In the genomic region with DNA sequence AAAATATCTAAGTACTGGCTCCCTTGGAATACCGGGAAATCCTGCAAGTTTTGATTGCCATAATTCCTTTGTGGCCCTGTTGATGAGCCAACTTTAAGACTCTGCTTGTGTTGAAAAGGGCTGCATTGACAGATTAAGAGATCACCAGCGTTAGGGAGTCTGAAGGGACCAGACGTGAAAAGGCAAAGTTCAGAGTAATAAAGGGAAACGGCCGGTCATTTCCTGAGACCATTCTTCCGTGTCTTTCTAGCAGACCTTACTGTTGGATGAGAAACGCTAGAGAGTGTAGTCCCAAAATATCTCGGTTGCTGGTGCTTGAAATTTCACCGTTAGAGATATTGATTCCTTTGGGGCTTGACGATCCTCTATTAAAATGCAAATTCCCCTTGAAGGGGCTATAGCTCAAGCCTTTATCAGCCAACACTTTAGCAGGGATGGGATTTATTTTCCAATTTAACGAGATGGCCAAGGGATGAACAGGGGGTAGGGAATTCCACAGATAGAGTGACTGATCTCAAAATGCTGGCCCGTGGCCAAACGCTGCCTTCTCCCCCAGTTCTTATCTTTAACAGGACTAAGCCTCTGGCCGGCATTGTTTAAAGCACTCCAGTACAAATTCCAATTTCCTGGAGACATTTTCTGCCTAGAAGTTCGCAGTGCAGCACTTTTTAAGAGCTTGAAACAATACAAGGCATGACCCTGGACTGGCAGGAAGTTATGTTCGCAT, we compare ENCODE assay signal across 10 cellular contexts.
DNase-seq lines count a peak whose midpoint lies in the region; ATAC-seq lines count a peak whose summit lies in the region.
"Had no signal": no experiment of that assay in that cellular context is flagged by ENCODE, and none has a peak within 500 bp of the region (broad histone marks: within the 10 kb centered on the region; RNA-seq: fewer than 3 reads in every experiment).

No MANE protein-coding gene starts in this region.

- POLR2A ChIA-PET in naive thymus-derived CD8-positive, alpha-beta T cell (lab: Charles Lee) = no interaction called here

- 4% methylated on average over 16 of the region's 16 CpGs for WGBS in aorta, 2 donors

- H3K27me3 ChIP-seq in aorta (ENCODE audit: control insufficient read depth in 1 of 2, insufficient read depth in 2 of 2, low read length in 1 of 2) = no peaks in the 10 kb centered on the region

- intact Hi-C loops in aorta (cut with DNase I) = loop anchor here in 1 of 2 donors (10.0 kb wide), 1 partner anchor 427 kb away; no protein-coding TSS in a partner anchor

- no peak overlapping the region for H3K4me3 ChIP-seq in aorta (ENCODE audit: low read length in 2 of 2)

- peak overlapping the region in 9 of 10 donors; percentile 16 to 56 (median 49) for H3K4me3 Mint-ChIP-seq in naive thymus-derived CD8-positive, alpha-beta T cell
- H3K4me3 Mint-ChIP-seq: dendritic cell treated with granulocyte-macrophage colony-stimulating factor and Interleukin-4, amounts not matched to agents 40 ng/mL and 50 ng/mL, for 4 days; stimulated activated memory B cell treated with anti-CD40 and anti-IgM and Interleukin-4, amounts not matched to agents 10 μg/mL and 1 μg/mL and 100 μg/mL, for 72 hours had no signal

- H3K27me3 Mint-ChIP-seq in naive thymus-derived CD8-positive, alpha-beta T cell = peaks cover 41 to 81% (median 63%) of the 10 kb centered on the region in 5 donors

- no peak for ATAC-seq in naive thymus-derived CD8-positive, alpha-beta T cell
- ATAC-seq in aorta (ENCODE audit: low FRiP score) = no peak
- ATAC-seq: stimulated activated memory B cell treated with anti-CD40 and anti-IgM and Interleukin-4, amounts not matched to agents 10 μg/mL and 1 μg/mL and 100 μg/mL, for 72 hours had no signal

- no peaks in the 10 kb centered on the region for H3K4me1 ChIP-seq in aorta (ENCODE audit: control insufficient read depth in 1 of 2, insufficient read depth in 2 of 2, low read length in 2 of 2)

- no peaks in the 10 kb centered on the region for H3K9me3 ChIP-seq in aorta (ENCODE audit: control insufficient read depth, low read length)

- H3K27ac Mint-ChIP-seq in naive thymus-derived CD8-positive, alpha-beta T cell = peak overlapping the region in 1 of 10 donors; percentile 16
- H3K27ac Mint-ChIP-seq: dendritic cell treated with granulocyte-macrophage colony-stimulating factor and Interleukin-4, amounts not matched to agents 40 ng/mL and 50 ng/mL, for 4 days; stimulated activated memory B cell treated with anti-CD40 and anti-IgM and Interleukin-4, amounts not matched to agents 10 μg/mL and 1 μg/mL and 100 μg/mL, for 72 hours had no signal

- H3K27ac ChIP-seq in aorta (ENCODE audit: low read depth in 1 of 2, low read length in 2 of 2) = no peak overlapping the region

- H3K36me3 ChIP-seq in aorta (ENCODE audit: control insufficient read depth in 1 of 2, insufficient read depth in 2 of 2, low read length in 1 of 2) = no peaks in the 10 kb centered on the region

- H3K4me1 Mint-ChIP-seq in naive thymus-derived CD8-positive, alpha-beta T cell = peaks cover 5 to 13% (median 7%) of the 10 kb centered on the region in 4 donors
- H3K4me1 Mint-ChIP-seq: stimulated activated memory B cell treated with anti-CD40 and anti-IgM and Interleukin-4, amounts not matched to agents 10 μg/mL and 1 μg/mL and 100 μg/mL, for 72 hours had no signal

- peaks cover 0 to 4% (median 3%) of the 10 kb centered on the region in 3 donors for H3K36me3 Mint-ChIP-seq in naive thymus-derived CD8-positive, alpha-beta T cell
- H3K36me3 Mint-ChIP-seq: stimulated activated memory B cell treated with anti-CD40 and anti-IgM and Interleukin-4, amounts not matched to agents 10 μg/mL and 1 μg/mL and 100 μg/mL, for 72 hours had no signal

- DNase-seq in D341Med (ENCODE audit: low spot score) = peak; percentile 27
- DNase-seq in KG1 (lab: John Stamatoyannopoulos, UW) = peak; percentile 8
- DNase-seq in dermis blood vessel endothelial cell = peak; percentile 49
- no peak for DNase-seq in naive thymus-derived CD8-positive, alpha-beta T cell
- DNase-seq in effector CD8-positive, alpha-beta T cell (lab: John Stamatoyannopoulos, UW) = no peak
- no peak for DNase-seq in aorta
- no peak for DNase-seq in activated CD8-positive, alpha-beta memory T cell treated with anti-CD3 and anti-CD28 coated beads for 24 hours
- no peak for DNase-seq in NCI-H1930 (lab: John Stamatoyannopoulos, UW)

- peaks cover 0 to 15% (median 4%) of the 10 kb centered on the region in 9 donors for H3K9me3 Mint-ChIP-seq in naive thymus-derived CD8-positive, alpha-beta T cell

Comparison
In these comparisons a context has a peak if more than half of its experiments do, and no peak if none do; other contexts are left out.
1. DNase-seq: peak in D341Med (single experiment), KG1 (single experiment) and dermis blood vessel endothelial cell (single experiment); none in naive thymus-derived CD8-positive, alpha-beta T cell (0 of 10), effector CD8-positive, alpha-beta T cell (single experiment), aorta (0 of 2), activated CD8-positive, alpha-beta memory T cell treated with anti-CD3 and anti-CD28 coated beads for 24 hours (single experiment) and NCI-H1930 (0 of 2).